Comparison of ENCODE assay signal across 32 cellular contexts in genomic region chr15:47442366-47442765, GRCh38.
DNase-seq lines count a peak whose midpoint lies in the region; ATAC-seq and TF ChIP-seq lines count a peak whose summit lies in the region.
"Had no signal": no experiment of that assay in that cellular context is flagged by ENCODE, and none has a peak within 500 bp of the region (broad histone marks: within the 10 kb centered on the region; RNA-seq: fewer than 3 reads in every experiment).

No MANE protein-coding gene starts in this region.

- intact Hi-C loops in IMR-90 (cut with micrococcal nuclease) = no loop called here
- intact Hi-C loops in posterior cingulate gyrus (cut with DNase I) = no loop called here

- H3K18ac ChIP-seq in IMR-90 (ENCODE audit: low read depth, low read length) (peak overlapping the region; percentile 90), mesenchymal stem cell (ENCODE audit: low read depth in 1 of 2, low read length in 2 of 2) (peak overlapping the region in 1 of 2 experiments; percentile 59)

- CTCF ChIA-PET in IMR-90 (lab: Yijun Ruan, JAX) = no interaction called here

- peak overlapping the region; percentile 90; the same call in 1 of the 2 replicates for H2BK20ac ChIP-seq in IMR-90 (ENCODE audit: low read depth, low read length)

- H3K4me1 ChIP-seq in IMR-90 (ENCODE audit: control insufficient read depth, insufficient read depth, low read length) (peaks cover 15% of the 10 kb centered on the region), mesenchymal stem cell (ENCODE audit: control insufficient read depth, insufficient read depth, low read depth, low read length) (no peaks in the 10 kb centered on the region)
- H3K4me1 ChIP-seq: A549; BLaER1; BLaER1 treated with 17β-estradiol and CSF1 and Interleukin-3, amounts not matched to agents 10 nM and 100 nM; Caco-2 had no signal

- no peak overlapping the region for H2AK5ac ChIP-seq in IMR-90 (ENCODE audit: low read depth, low read length)
- no peak overlapping the region for H2AK5ac ChIP-seq in mesenchymal stem cell (ENCODE audit: low read length, severe bottlenecking)

- no peak for TF ChIP-seq CTCF in HFF-Myc (IDR thresholded peaks at IDR 0.05; ENCODE audit: low read depth, low read length, missing control alignments)
- no peak for TF ChIP-seq CTCF in IMR-90 (conservative IDR thresholded peaks at IDR 0.05; ENCODE audit: low read depth, low read length)
- no peak for TF ChIP-seq CTCF in fibroblast of villous mesenchyme (IDR thresholded peaks at IDR 0.05; ENCODE audit: insufficient read depth, low read depth, low read length)

- H4K91ac ChIP-seq in IMR-90 (ENCODE audit: insufficient read depth, low read depth, low read length) (peak overlapping the region; percentile 81), mesenchymal stem cell (ENCODE audit: low read length) (no peak overlapping the region)

- H4K5ac ChIP-seq in IMR-90 (ENCODE audit: low read depth, low read length) = peak overlapping the region; percentile 60; the same call in 1 of the 2 replicates

- H3K4ac ChIP-seq in IMR-90 (ENCODE audit: low read depth, low read length) = peak overlapping the region; percentile 91; the same call in 1 of the 2 replicates
- H3K4ac ChIP-seq in mesenchymal stem cell (ENCODE audit: low read depth in 1 of 2, low read length in 2 of 2) = no peak overlapping the region

- ATAC-seq in IMR-90 (ENCODE audit: low read depth) (peak; percentile 56), HG02763 (IDR thresholded peaks at IDR 0.05; ENCODE audit: unreplicated experiment) (no peak)
- ATAC-seq: A549; CD8-positive, alpha-beta T cell had no signal

- DNase-seq in HFF-Myc (ENCODE audit: extremely low read depth, low read depth) (peak; percentile 11), IMR-90 (peak; percentile 56), fibroblast of villous mesenchyme (ENCODE audit: low read depth) (peak; percentile 64), mesenchymal stem cell (peak; percentile 72), posterior cingulate gyrus (no peak), C1 segment of cervical spinal cord (lab: John Stamatoyannopoulos, UW) (no peak), NCI-H2227 treated with DMSO at 0.1 percent for 48 hours (lab: John Stamatoyannopoulos, UW) (no peak)
- DNase-seq: 8988T; ACHN; AML-193; BE2C; Caco-2; Calu3; CD4-positive, alpha-beta memory T cell; CD4-positive, alpha-beta T cell; CD4-positive, CD25-positive, alpha-beta regulatory T cell; CD8-positive, alpha-beta memory T cell; CD8-positive, alpha-beta T cell; COR-L47; DMS 273 treated with DMSO at 0.1 percent for 48 hours; DMS153; DMS53; DMS79; DMS79 treated with DMSO at 0.1 percent for 48 hours; DND-41; EL had no signal

- no peak overlapping the region for H2AFZ ChIP-seq in IMR-90 (replicated peaks; ENCODE audit: low read length, poor library complexity)
- no peak overlapping the region for H2AFZ ChIP-seq in mesenchymal stem cell (ENCODE audit: low read depth, low read length)

- H3K9me1 ChIP-seq in IMR-90 (ENCODE audit: insufficient read depth, low read length) = peaks cover 3% of the 10 kb centered on the region

- H3K27ac ChIP-seq in IMR-90 (ENCODE audit: insufficient read depth, low read length) (peak overlapping the region; percentile 13; the same call in 1 of the 2 replicates), mesenchymal stem cell (ENCODE audit: low read length, poor library complexity, severe bottlenecking) (no peak overlapping the region)
- H3K27ac ChIP-seq: 22Rv1; A549; BLaER1; BLaER1 treated with 17β-estradiol and CSF1 and Interleukin-3, amounts not matched to agents 10 nM and 100 nM; C4-2B had no signal

- H3K4me2 ChIP-seq in IMR-90 (ENCODE audit: low read depth, low read length) (no peak overlapping the region), mesenchymal stem cell (ENCODE audit: low read length, poor library complexity, severe bottlenecking) (no peak overlapping the region)
- H3K4me2 ChIP-seq: A549; BLaER1; BLaER1 treated with 17β-estradiol and CSF1 and Interleukin-3, amounts not matched to agents 10 nM and 100 nM had no signal

- no peaks in the 10 kb centered on the region; the same call in 1 of the 2 replicates for H3K9me3 ChIP-seq in IMR-90 (ENCODE audit: control insufficient read depth, insufficient read depth, low read length)
- no peaks in the 10 kb centered on the region for H3K9me3 ChIP-seq in mesenchymal stem cell (ENCODE audit: control insufficient read depth, low read length)
- H3K9me3 ChIP-seq: A549, BE2C, BLaER1, Caco-2 had no signal

- H2BK15ac ChIP-seq in IMR-90 (ENCODE audit: low read depth, low read length) = peak overlapping the region; percentile 76; the same call in 1 of the 3 replicates
- H2BK15ac ChIP-seq in mesenchymal stem cell (ENCODE audit: low read depth, poor library complexity, severe bottlenecking) = no peak overlapping the region

- H3K14ac ChIP-seq in IMR-90 (replicated peaks; ENCODE audit: low read depth, low read length) = peak overlapping the region; percentile 16; the same call in 1 of the 2 replicates
- H3K14ac ChIP-seq in mesenchymal stem cell (ENCODE audit: low read length in 2 of 2) = no peak overlapping the region

- peak overlapping the region; percentile 48 for H2BK5ac ChIP-seq in IMR-90 (ENCODE audit: low read depth, low read length, poor library complexity, severe bottlenecking)
- no peak overlapping the region for H2BK5ac ChIP-seq in mesenchymal stem cell (ENCODE audit: low read depth, low read length, poor library complexity, severe bottlenecking)

- H4K20me1 ChIP-seq in IMR-90 (ENCODE audit: insufficient read depth, low read length) = no peaks in the 10 kb centered on the region
- H4K20me1 ChIP-seq: BLaER1; BLaER1 treated with 17β-estradiol and CSF1 and Interleukin-3, amounts not matched to agents 10 nM and 100 nM had no signal

- TF ChIP-seq POLR2A in IMR-90 (IDR thresholded peaks at IDR 0.05; ENCODE audit: low read depth, low read length) = no peak

- in situ Hi-C loops in IMR-90 (cut with MboI; ENCODE audit: low sequenced_read_pairs) = no loop called here

- H3K56ac ChIP-seq in IMR-90 (ENCODE audit: extremely low read depth, insufficient read depth, low read length) = no peak overlapping the region

- H2BK12ac ChIP-seq in mesenchymal stem cell (ENCODE audit: low read length in 2 of 2) = peak overlapping the region; percentile 55 to 78

- H2AK9ac ChIP-seq in IMR-90 (replicated peaks; ENCODE audit: low read depth, low read length, poor library complexity) = no peak overlapping the region

- H2BK120ac ChIP-seq in IMR-90 (ENCODE audit: low read depth, low read length) (peak overlapping the region; percentile 87), mesenchymal stem cell (ENCODE audit: low read depth, low read length) (no peak overlapping the region)

- no peaks in the 10 kb centered on the region for H3K36me3 ChIP-seq in IMR-90 (ENCODE audit: control insufficient read depth, insufficient read depth, low read length)
- no peaks in the 10 kb centered on the region for H3K36me3 ChIP-seq in mesenchymal stem cell (ENCODE audit: control insufficient read depth in 1 of 2, insufficient read depth in 2 of 2, low read depth in 1 of 2, low read length in 2 of 2)
- H3K36me3 ChIP-seq: BE2C; BLaER1; BLaER1 treated with 17β-estradiol and CSF1 and Interleukin-3, amounts not matched to agents 10 nM and 100 nM had no signal

- WGBS in IMR-90 (ENCODE audit: extremely low coverage in 2 of 2, insufficient read length in 1 of 2), 2 experiments = no CpG with 5 or more reads among the region's 1 CpG
- WGBS in mesenchymal stem cell = 33% methylated on average over 1 of the region's 1 CpG

- peak overlapping the region; percentile 14; the same call in 1 of the 2 replicates for H3K23ac ChIP-seq in IMR-90 (ENCODE audit: low read depth, low read length)
- no peak overlapping the region for H3K23ac ChIP-seq in mesenchymal stem cell (ENCODE audit: low read length in 2 of 2)

- no peak for TF ChIP-seq RAD21 in IMR-90 (IDR thresholded peaks at IDR 0.05; ENCODE audit: low read length)

- POLR2A ChIA-PET in IMR-90 (lab: Charles Lee; ENCODE audit: unreplicated experiment) = no interaction called here

- BruUV-seq in IMR-90 (replicated peaks; lab: Mats Ljungman, UMichigan) = no TSS peak

- H3K4me3 ChIP-seq in HFF-Myc (replicated peaks; ENCODE audit: low read depth, low read length) (no peak overlapping the region), IMR-90 (ENCODE audit: insufficient read depth, low read depth, low read length) (no peak overlapping the region), fibroblast of villous mesenchyme (ENCODE audit: low read depth, low read length) (no peak overlapping the region), mesenchymal stem cell (ENCODE audit: insufficient read depth in 1 of 2, low read depth in 1 of 2, low read length in 2 of 2) (no peak overlapping the region)
- H3K4me3 ChIP-seq: A549; BLaER1; BLaER1 treated with 17β-estradiol and CSF1 and Interleukin-3, amounts not matched to agents 10 nM and 100 nM had no signal

- H4K8ac ChIP-seq in IMR-90 (ENCODE audit: low read depth in 2 of 2, low read length in 2 of 2) (peak overlapping the region in 1 of 2 experiments; percentile 64; a peak in 1 of 4 replicates), mesenchymal stem cell (ENCODE audit: low read length) (no peak overlapping the region)

- no peaks in the 10 kb centered on the region for H3K27me3 ChIP-seq in IMR-90 (ENCODE audit: control insufficient read depth, insufficient read depth, low read length)
- peaks cover 0 to 3% of the 10 kb centered on the region in 2 experiments for H3K27me3 ChIP-seq in mesenchymal stem cell (ENCODE audit: control insufficient read depth in 1 of 2, insufficient read depth in 1 of 2, low read length in 2 of 2)
- H3K27me3 ChIP-seq: BE2C; BLaER1; BLaER1 treated with 17β-estradiol and CSF1 and Interleukin-3, amounts not matched to agents 10 nM and 100 nM had no signal

- no peaks in the 10 kb centered on the region; a peak in 1 of 4 replicates for H3K79me1 ChIP-seq in IMR-90 (ENCODE audit: low read depth in 1 of 2, low read length in 2 of 2)
- H3K79me1 ChIP-seq in mesenchymal stem cell (replicated peaks; ENCODE audit: low read length, poor library complexity, severe bottlenecking) = no peaks in the 10 kb centered on the region

- dilution Hi-C loops in IMR-90 (cut with HindIII; ENCODE audit: low sequenced_read_pairs, unreplicated experiment) = no loop called here

- H3K9ac ChIP-seq in IMR-90 (ENCODE audit: low read depth, low read length) (no peak overlapping the region), mesenchymal stem cell (ENCODE audit: low read length) (no peak overlapping the region)
- H3K9ac ChIP-seq: BLaER1; BLaER1 treated with 17β-estradiol and CSF1 and Interleukin-3, amounts not matched to agents 10 nM and 100 nM had no signal

TF ChIP-seq in IMR-90, 13 proteins besides CTCF, POLR2A, EP300 and RAD21 (continues in another document):
- TF ChIP-seq ELK1 (IDR thresholded peaks at IDR 0.05; ENCODE audit: borderline replicate concordance, low read depth, low read length) (no peak), RCOR1 (IDR thresholded peaks at IDR 0.05; ENCODE audit: insufficient replicate concordance, low read length) (no peak)

Comparison
In these comparisons a context has a peak if more than half of its experiments do, and no peak if none do; other contexts are left out.
1. DNase-seq: peak in HFF-Myc (single experiment), IMR-90 (single experiment), fibroblast of villous mesenchyme (single experiment) and mesenchymal stem cell (single experiment); none in posterior cingulate gyrus (0 of 10), C1 segment of cervical spinal cord (0 of 14) and NCI-H2227 treated with DMSO at 0.1 percent for 48 hours (single experiment).